19 cellular contexts compared by ENCODE assay signal in the genomic region with DNA sequence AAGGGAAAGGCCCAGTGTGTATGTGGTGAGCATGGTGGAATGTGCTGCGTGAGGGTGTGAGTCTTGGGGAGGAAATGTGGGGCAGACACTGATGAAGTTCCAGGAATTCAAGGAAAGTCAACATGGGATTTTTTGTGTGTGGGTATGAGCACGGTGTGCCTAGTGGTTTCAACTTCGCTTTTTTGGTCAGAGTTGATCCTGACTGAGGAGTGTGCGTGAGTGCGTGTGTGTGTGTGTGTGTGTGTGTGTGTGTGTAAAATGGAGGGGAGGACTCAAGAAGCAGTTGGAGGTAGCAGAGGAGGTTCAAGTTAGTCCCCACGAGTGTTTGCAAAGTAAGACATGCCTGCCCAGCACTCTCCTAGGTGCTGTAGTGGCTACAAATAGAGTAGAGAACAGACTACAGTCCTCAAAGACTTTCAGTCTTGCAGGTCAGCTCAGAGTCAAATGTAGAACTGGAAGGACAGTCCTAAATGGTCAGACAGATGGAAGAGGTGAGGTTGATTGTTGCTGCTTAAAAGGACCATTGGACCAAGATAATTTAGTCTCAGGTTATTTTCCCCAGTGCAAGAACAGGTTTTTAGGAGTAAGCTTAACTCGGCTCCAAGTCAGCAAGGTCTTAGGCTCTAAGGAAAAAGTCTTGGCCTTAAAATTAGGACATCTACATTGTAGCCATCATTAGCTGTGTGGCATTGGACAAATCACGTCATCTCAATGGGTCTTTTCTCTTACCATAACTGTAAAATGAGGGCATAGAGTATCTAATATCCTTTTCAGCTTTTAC. TPM values are rescaled to one million over a fixed set of nuclear protein-coding genes. Genes with fewer than 3 reads are reported as not detected.
A peak's percentile ranks its signal among the peaks of the same experiment; 100 is the strongest.
DNase-seq lines count a peak whose midpoint lies in the region; ATAC-seq and TF ChIP-seq lines count a peak whose summit lies in the region.
"Had no signal": no experiment of that assay in that cellular context is flagged by ENCODE, and none has a peak within 500 bp of the region (broad histone marks: within the 10 kb centered on the region; RNA-seq: fewer than 3 reads in every experiment).

No MANE protein-coding gene starts in this region.

- H3K36me3 ChIP-seq in PC-3 (ENCODE audit: low read depth, low read length), result no peaks in the 10 kb centered on the region
- H3K36me3 ChIP-seq: adrenal gland, pancreas, SJSA1 had no signal

- H3K9me3 Mint-ChIP-seq in activated naive CD4-positive, alpha-beta T cell treated with anti-CD3 and anti-CD28 coated beads for 36 hours, result no peaks in the 10 kb centered on the region
- no peaks in the 10 kb centered on the region for H3K9me3 Mint-ChIP-seq in activated naive CD8-positive, alpha-beta T cell treated with anti-CD3 and anti-CD28 coated beads, Interleukin-2, amount 50 U/mL, for 24 hours
- peaks cover 0 to 7% of the 10 kb centered on the region in 2 donors for H3K9me3 Mint-ChIP-seq in stimulated activated naive CD8-positive, alpha-beta T cell treated with anti-CD3 and anti-CD28 coated beads, Interleukin-15, amount 100 ng/mL, for 72 hours

- H3K79me2 ChIP-seq in PC-3 (ENCODE audit: low read length), result no peaks in the 10 kb centered on the region

- no peaks in the 10 kb centered on the region for H3K4me1 ChIP-seq in PC-3 (ENCODE audit: insufficient read depth, low read length)
- H3K4me1 ChIP-seq: adrenal gland, foreskin keratinocyte, pancreas, SJSA1 had no signal

- no peaks in the 10 kb centered on the region for H3F3A ChIP-seq in PC-3 (ENCODE audit: low read length, unreplicated experiment)

- BruUV-seq in PC-3 (replicated peaks; lab: Mats Ljungman, UMichigan), result no TSS peak

- no peak overlapping the region for H2AFZ ChIP-seq in PC-3 (ENCODE audit: low read length)

- no peak overlapping the region for H3K4me3 ChIP-seq in PC-3 (ENCODE audit: low read length)
- H3K4me3 ChIP-seq: adrenal gland, pancreas, SJSA1 had no signal

- H3K27ac Mint-ChIP-seq in activated naive CD4-positive, alpha-beta T cell treated with anti-CD3 and anti-CD28 coated beads for 36 hours, result peak overlapping the region; percentile 96
- peak overlapping the region; percentile 99 for H3K27ac Mint-ChIP-seq in activated naive CD8-positive, alpha-beta T cell treated with anti-CD3 and anti-CD28 coated beads, Interleukin-2, amount 50 U/mL, for 24 hours
- peak overlapping the region; percentile 8 to 89 for H3K27ac Mint-ChIP-seq in stimulated activated naive CD8-positive, alpha-beta T cell treated with anti-CD3 and anti-CD28 coated beads, Interleukin-15, amount 100 ng/mL, for 72 hours

- H3K9ac ChIP-seq in PC-3 (ENCODE audit: low read length), result no peak overlapping the region

- peak; percentile 58 for DNase-seq in activated naive CD4-positive, alpha-beta T cell treated with anti-CD3 and anti-CD28 coated beads for 36 hours
- no peak for DNase-seq in activated naive CD4-positive, alpha-beta T cell treated with anti-CD3 and anti-CD28 coated beads, Interleukin-2, amount 50 U/mL, for 16 hours
- DNase-seq in NCI-H226, result peak; percentile 37
- no peak for DNase-seq in activated naive CD8-positive, alpha-beta T cell treated with anti-CD3 and anti-CD28 coated beads, Interleukin-2, amount 50 U/mL, for 24 hours
- DNase-seq in stimulated activated naive CD8-positive, alpha-beta T cell treated with anti-CD3 and anti-CD28 coated beads, Interleukin-15, amount 100 ng/mL, for 72 hours, result peak in 1 of 2 donors; percentile 44
- DNase-seq in NCI-H82 (lab: John Stamatoyannopoulos, UW), result no peak
- no peak for DNase-seq in PC-3
- DNase-seq: activated CD4-positive, CD25-positive, alpha-beta regulatory T cell treated with anti-CD3 and anti-CD28 coated beads, Interleukin-2, amount 50 U/mL, for 72 hours; adrenal gland; DMS79; foreskin keratinocyte; HCEC 1CT; NCI-H1417; NCI-H526 treated with DMSO at 0.1 percent for 48 hours; pancreas had no signal

- CTCF ChIA-PET in activated naive CD4-positive, alpha-beta T cell treated with anti-CD3 and anti-CD28 coated beads for 36 hours (lab: Charles Lee), result interaction anchor here (1.2 to 8.8 kb wide), 4 partner anchors 14 to 53 kb away, joined by 5 to 65 read pairs (median 7); a partner anchor contains a TSS
- CTCF ChIA-PET in PC-3 (lab: Charles Lee), result no interaction called here

- no peaks in the 10 kb centered on the region for H3K27me3 Mint-ChIP-seq in activated naive CD4-positive, alpha-beta T cell treated with anti-CD3 and anti-CD28 coated beads for 36 hours (ENCODE audit: low read depth)
- H3K27me3 Mint-ChIP-seq in activated naive CD8-positive, alpha-beta T cell treated with anti-CD3 and anti-CD28 coated beads, Interleukin-2, amount 50 U/mL, for 24 hours, result no peaks in the 10 kb centered on the region
- no peaks in the 10 kb centered on the region for H3K27me3 Mint-ChIP-seq in stimulated activated naive CD8-positive, alpha-beta T cell treated with anti-CD3 and anti-CD28 coated beads, Interleukin-15, amount 100 ng/mL, for 72 hours

- no peaks in the 10 kb centered on the region for H3K9me2 ChIP-seq in PC-3 (replicated peaks; ENCODE audit: low read length)

- H4K20me1 ChIP-seq in PC-3 (ENCODE audit: low read length), result no peaks in the 10 kb centered on the region

- no peak for TF ChIP-seq CTCF in PC-3 (conservative IDR thresholded peaks at IDR 0.05; ENCODE audit: low read depth, low read length)

- H3K9me3 ChIP-seq in PC-3 (ENCODE audit: low read length), result no peaks in the 10 kb centered on the region
- H3K9me3 ChIP-seq: adrenal gland, pancreas, SJSA1 had no signal

- peaks cover 67% of the 10 kb centered on the region for H3K27me3 ChIP-seq in PC-3 (ENCODE audit: low read length)
- H3K27me3 ChIP-seq: adrenal gland, pancreas, SJSA1 had no signal

- ATAC-seq in activated naive CD8-positive, alpha-beta T cell treated with anti-CD3 and anti-CD28 coated beads, Interleukin-2, amount 50 U/mL, for 24 hours, result no peak
- ATAC-seq in stimulated activated naive CD8-positive, alpha-beta T cell treated with anti-CD3 and anti-CD28 coated beads, Interleukin-15, amount 100 ng/mL, for 72 hours, result no peak
- ATAC-seq in PC-3 (no peak), GM19397 (IDR thresholded peaks at IDR 0.05; ENCODE audit: unreplicated experiment) (no peak)
- ATAC-seq: foreskin keratinocyte, pancreas had no signal

- POLR2A ChIA-PET in PC-3 (lab: Charles Lee; ENCODE audit: unreplicated experiment), result no interaction called here

- no peak overlapping the region for H3K4me2 ChIP-seq in PC-3 (ENCODE audit: low read length)

- H3K36me3 Mint-ChIP-seq in activated naive CD4-positive, alpha-beta T cell treated with anti-CD3 and anti-CD28 coated beads for 36 hours (ENCODE audit: low read depth), result peaks cover 77% of the 10 kb centered on the region
- peaks cover 84% of the 10 kb centered on the region for H3K36me3 Mint-ChIP-seq in activated naive CD8-positive, alpha-beta T cell treated with anti-CD3 and anti-CD28 coated beads, Interleukin-2, amount 50 U/mL, for 24 hours (ENCODE audit: low read depth)

- H3K4me1 Mint-ChIP-seq in activated naive CD4-positive, alpha-beta T cell treated with anti-CD3 and anti-CD28 coated beads for 36 hours (ENCODE audit: low read depth), result peaks cover 84% of the 10 kb centered on the region
- peaks cover 84% of the 10 kb centered on the region for H3K4me1 Mint-ChIP-seq in activated naive CD8-positive, alpha-beta T cell treated with anti-CD3 and anti-CD28 coated beads, Interleukin-2, amount 50 U/mL, for 24 hours
- H3K4me1 Mint-ChIP-seq in stimulated activated naive CD8-positive, alpha-beta T cell treated with anti-CD3 and anti-CD28 coated beads, Interleukin-15, amount 100 ng/mL, for 72 hours, result peaks cover 80% of the 10 kb centered on the region

- intact Hi-C loops in activated naive CD4-positive, alpha-beta T cell treated with anti-CD3 and anti-CD28 coated beads for 36 hours (cut with micrococcal nuclease), result loop anchor here (2.0 to 10.0 kb wide), 3 partner anchors 145 to 697 kb away; a partner anchor contains a TSS
- intact Hi-C loops in PC-3 (cut with micrococcal nuclease), result no loop called here

- H3K27ac ChIP-seq in PC-3 (ENCODE audit: low read length), result no peak overlapping the region
- H3K27ac ChIP-seq: adrenal gland, foreskin keratinocyte, pancreas, SJSA1 had no signal

- H3K4me3 Mint-ChIP-seq in activated naive CD4-positive, alpha-beta T cell treated with anti-CD3 and anti-CD28 coated beads for 36 hours, result peak overlapping the region; percentile 19
- peak overlapping the region; percentile 54 for H3K4me3 Mint-ChIP-seq in activated naive CD8-positive, alpha-beta T cell treated with anti-CD3 and anti-CD28 coated beads, Interleukin-2, amount 50 U/mL, for 24 hours
- peak overlapping the region; percentile 4 to 30 for H3K4me3 Mint-ChIP-seq in stimulated activated naive CD8-positive, alpha-beta T cell treated with anti-CD3 and anti-CD28 coated beads, Interleukin-15, amount 100 ng/mL, for 72 hours

RNA-seq across cellular contexts. Expression of a gene that starts 25.0 kb away (rescaled TPM):
- 100 to 1,000 TPM; 101 to 112 TPM for total RNA-seq in activated naive CD4-positive, alpha-beta T cell treated with anti-CD3 and anti-CD28 coated beads for 36 hours
- total RNA-seq in PC-3 (2014; rRNA removed), result not detected in 2 replicates
- total RNA-seq: foreskin keratinocyte, SJSA1 had no signal

RNA-seq across cellular contexts. Expression of a gene that starts 42.5 kb away (rescaled TPM):
- 1 to 10 TPM; 8.6 to 9.2 TPM for total RNA-seq in activated naive CD4-positive, alpha-beta T cell treated with anti-CD3 and anti-CD28 coated beads for 36 hours
- not detected in 2 replicates for total RNA-seq in PC-3 (2014; rRNA removed)
- total RNA-seq: dermis microvascular lymphatic vessel endothelial cell, foreskin keratinocyte, HT1080, SJSA1 had no signal

Comparison
In these comparisons a context has a peak if more than half of its experiments do, and no peak if none do; other contexts are left out.
1. DNase-seq: peak in activated naive CD4-positive, alpha-beta T cell treated with anti-CD3 and anti-CD28 coated beads for 36 hours (single experiment) and NCI-H226 (single experiment); none in activated naive CD4-positive, alpha-beta T cell treated with anti-CD3 and anti-CD28 coated beads, Interleukin-2, amount 50 U/mL, for 16 hours (single experiment), activated naive CD8-positive, alpha-beta T cell treated with anti-CD3 and anti-CD28 coated beads, Interleukin-2, amount 50 U/mL, for 24 hours (single experiment), NCI-H82 (single experiment) and PC-3 (single experiment).
2. H3K27ac Mint-ChIP-seq: peak in every context shown above with its lines; median percentile 99 in activated naive CD8-positive, alpha-beta T cell treated with anti-CD3 and anti-CD28 coated beads, Interleukin-2, amount 50 U/mL, for 24 hours; 96 in activated naive CD4-positive, alpha-beta T cell treated with anti-CD3 and anti-CD28 coated beads for 36 hours; 48 in stimulated activated naive CD8-positive, alpha-beta T cell treated with anti-CD3 and anti-CD28 coated beads, Interleukin-15, amount 100 ng/mL, for 72 hours.
3. RNA of a gene that starts 25.0 kb away (total RNA-seq): 101 to 112 TPM in activated naive CD4-positive, alpha-beta T cell treated with anti-CD3 and anti-CD28 coated beads for 36 hours; not detected in PC-3; every median in the first group is over 100 times any median in the second.
4. Peak in every context shown above with its lines, with median percentiles within 50 percentile points of each other: H3K4me3 Mint-ChIP-seq.